ENCODE assay signal across 22 cellular contexts in the genomic region with DNA sequence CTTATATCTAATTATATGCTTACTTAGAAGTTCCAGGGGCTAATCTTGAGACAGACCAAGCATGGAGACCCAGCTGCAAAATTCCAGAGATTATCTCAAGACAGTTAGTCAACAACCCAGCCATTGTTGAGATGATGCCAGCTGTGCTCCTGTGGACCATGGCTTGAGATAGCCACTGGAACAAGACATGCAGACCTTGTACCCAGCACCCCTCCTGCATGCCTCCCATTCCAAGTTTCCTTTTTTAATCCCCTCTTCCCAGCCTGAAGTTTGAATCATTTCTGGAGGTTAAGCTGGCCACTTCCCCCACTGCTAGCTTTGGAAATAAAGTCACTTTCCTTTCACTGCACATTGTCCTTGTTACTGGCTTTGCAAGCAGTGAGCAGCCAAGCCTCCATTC.
"Had no signal": no experiment of that assay in that cellular context is flagged by ENCODE, and none has a peak within 500 bp of the region (broad histone marks: within the 10 kb centered on the region; RNA-seq: fewer than 3 reads in every experiment).

No MANE protein-coding gene starts in this region.

- H3K27me3 ChIP-seq: esophagus muscularis mucosa, ovary, sigmoid colon, spleen, testis, tibial artery had no signal

- H3K27me3 Mint-ChIP-seq: naive thymus-derived CD8-positive, alpha-beta T cell; stimulated activated memory B cell treated with anti-CD40 and anti-IgM and Interleukin-4, amounts not matched to agents 10 μg/mL and 1 μg/mL and 100 μg/mL, for 72 hours; type B pancreatic cell had no signal

- H3K9me3 ChIP-seq: esophagus muscularis mucosa, lower lobe of right lung, mucosa of descending colon, ovary, psoas muscle, sigmoid colon, testis had no signal

- H3K4me3 ChIP-seq: esophagus muscularis mucosa, lower lobe of right lung, mucosa of descending colon, ovary, psoas muscle, sigmoid colon, skin epidermis, spleen, testis, tibial artery had no signal

- DNase-seq: effector CD8-positive, alpha-beta T cell; hypothalamus; left ventricle myocardium superior; lower lobe of right lung; mucosa of descending colon; naive thymus-derived CD8-positive, alpha-beta T cell; occipital lobe; ovary; posterior cingulate gyrus; psoas muscle; right cardiac atrium; sigmoid colon; spleen; stimulated activated CD4-positive, alpha-beta T cell treated with anti-CD3 and anti-CD28 coated beads, Interleukin-4, amount 100 ng/mL, for 4 hours; stimulated activated naive CD8-positive, alpha-beta T cell treated with anti-CD3 and anti-CD28 coated beads, Interleukin-15, Interleukin-2, amounts not matched to agents 100 U/mL and 50 U/mL, for 24 hours; substantia nigra; testis; tibial artery had no signal

- H3K27ac Mint-ChIP-seq: naive thymus-derived CD8-positive, alpha-beta T cell; stimulated activated memory B cell treated with anti-CD40 and anti-IgM and Interleukin-4, amounts not matched to agents 10 μg/mL and 1 μg/mL and 100 μg/mL, for 72 hours; type B pancreatic cell had no signal

- H3K36me3 ChIP-seq: esophagus muscularis mucosa, lower lobe of right lung, ovary, sigmoid colon, spleen, tibial artery had no signal

- ATAC-seq: left ventricle myocardium superior; lower lobe of right lung; mucosa of descending colon; naive thymus-derived CD8-positive, alpha-beta T cell; psoas muscle; right cardiac atrium; stimulated activated memory B cell treated with anti-CD40 and anti-IgM and Interleukin-4, amounts not matched to agents 10 μg/mL and 1 μg/mL and 100 μg/mL, for 72 hours; stimulated activated naive CD8-positive, alpha-beta T cell treated with anti-CD3 and anti-CD28 coated beads, Interleukin-15, Interleukin-2, amounts not matched to agents 100 U/mL and 50 U/mL, for 24 hours had no signal

- H3K36me3 Mint-ChIP-seq: type B pancreatic cell had no signal

- H3K9me3 Mint-ChIP-seq: stimulated activated memory B cell treated with anti-CD40 and anti-IgM and Interleukin-4, amounts not matched to agents 10 μg/mL and 1 μg/mL and 100 μg/mL, for 72 hours; type B pancreatic cell had no signal

- H3K27ac ChIP-seq: esophagus muscularis mucosa, lower lobe of right lung, ovary, psoas muscle, sigmoid colon, skin epidermis, spleen, testis, tibial artery had no signal

- H3K4me1 Mint-ChIP-seq: naive thymus-derived CD8-positive, alpha-beta T cell had no signal

- H3K4me3 Mint-ChIP-seq: naive thymus-derived CD8-positive, alpha-beta T cell; stimulated activated memory B cell treated with anti-CD40 and anti-IgM and Interleukin-4, amounts not matched to agents 10 μg/mL and 1 μg/mL and 100 μg/mL, for 72 hours; type B pancreatic cell had no signal

- H3K4me1 ChIP-seq: lower lobe of right lung, psoas muscle, spleen had no signal
